ENCODE assay signal across 12 cellular contexts in the genomic region with DNA sequence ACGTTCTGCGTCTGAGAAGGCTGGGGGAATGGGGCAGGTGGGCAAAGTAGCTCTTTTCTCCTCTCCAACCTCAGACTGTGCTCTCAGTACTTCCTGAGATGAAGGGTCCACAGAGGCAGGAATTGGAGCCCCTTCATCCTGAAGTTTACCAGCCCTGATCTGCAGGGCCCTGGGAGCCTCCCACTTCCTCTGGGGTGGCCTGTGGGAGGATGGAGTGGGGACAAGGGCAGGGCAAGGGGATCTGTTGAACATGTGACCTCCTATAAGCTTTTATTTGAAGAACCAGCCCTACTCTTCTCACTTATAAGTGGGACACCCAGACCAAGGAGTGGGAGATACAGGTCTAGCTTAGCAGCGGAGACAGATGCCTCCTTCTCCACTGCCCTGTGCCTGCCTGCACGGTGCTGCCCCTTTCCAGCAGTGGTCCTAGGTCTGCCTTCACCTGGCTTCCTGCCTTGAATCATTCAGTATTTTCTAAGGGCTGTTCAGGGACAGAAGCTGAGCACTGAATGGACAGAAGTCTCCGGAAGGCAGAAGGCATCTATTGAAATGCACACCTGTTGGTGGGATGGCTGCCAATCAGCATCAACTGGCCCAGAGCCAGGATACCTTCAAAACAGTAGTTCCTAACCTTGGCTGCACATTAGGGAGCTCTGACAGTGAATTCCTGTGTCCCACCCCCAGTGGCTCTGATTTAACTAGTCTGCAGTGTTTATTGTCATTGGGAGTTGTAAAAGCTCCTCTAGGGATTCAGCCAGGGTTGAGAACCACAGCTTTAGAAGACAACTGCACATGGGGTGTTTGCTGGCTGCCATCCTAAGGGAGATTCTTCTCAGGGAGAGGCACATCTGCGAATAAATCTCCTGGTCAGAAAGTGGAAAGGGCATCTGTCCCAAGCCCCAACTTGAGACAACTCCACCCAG. TPM values are rescaled to one million over a fixed set of nuclear protein-coding genes. Genes with fewer than 3 reads are reported as not detected.
A peak's percentile ranks its signal among the peaks of the same experiment; 100 is the strongest.
DNase-seq lines count a peak whose midpoint lies in the region; ATAC-seq and TF ChIP-seq lines count a peak whose summit lies in the region.
"Had no signal": no experiment of that assay in that cellular context is flagged by ENCODE, and none has a peak within 500 bp of the region (broad histone marks: within the 10 kb centered on the region; RNA-seq: fewer than 3 reads in every experiment).

No MANE protein-coding gene starts in this region.

- H3K4me2 ChIP-seq in SK-N-SH, result peak overlapping the region; percentile 92

- peak overlapping the region; percentile 43 for H3K9ac ChIP-seq in SK-N-SH
- H3K9ac ChIP-seq in endodermal cell (ENCODE audit: extremely low read depth, low read length, poor library complexity, severe bottlenecking), result no peak overlapping the region

- peaks cover 9% of the 10 kb centered on the region for H3K4me1 Mint-ChIP-seq in endodermal cell
- H3K4me1 Mint-ChIP-seq in stimulated activated memory B cell treated with anti-CD40 and anti-IgM and Interleukin-4, amounts not matched to agents 10 μg/mL and 1 μg/mL and 100 μg/mL, for 72 hours, result peaks cover 29% of the 10 kb centered on the region

- TF ChIP-seq EP300 in SK-N-SH (IDR thresholded peaks at IDR 0.05; ENCODE audit: borderline replicate concordance in 1 of 2, low read depth in 1 of 2, low read length in 1 of 2), result no peak

- TF ChIP-seq RAD21 in SK-N-SH (IDR thresholded peaks at IDR 0.05; ENCODE audit: low read length), result no peak

- H3K4me3 ChIP-seq in SK-N-SH (ENCODE audit: low read depth in 2 of 2, low read length in 1 of 2) (no peak overlapping the region), endodermal cell (ENCODE audit: low read length) (no peak overlapping the region)
- H3K4me3 ChIP-seq: vagina had no signal

- H3K36me3 ChIP-seq in SK-N-SH (replicated peaks in 1 of 2; ENCODE audit: control insufficient read depth in 1 of 2, insufficient read depth in 2 of 2, low read length in 1 of 2), result peaks cover 0 to 3% of the 10 kb centered on the region in 2 experiments
- H3K36me3 ChIP-seq in endodermal cell (ENCODE audit: control insufficient read depth, insufficient read depth, low read length), result no peaks in the 10 kb centered on the region
- H3K36me3 ChIP-seq: vagina had no signal

- H3K4me1 ChIP-seq in SK-N-SH (ENCODE audit: control insufficient read depth in 1 of 2, insufficient read depth in 2 of 2, low read depth in 1 of 2, low read length in 1 of 2) (peaks cover 29 to 45% of the 10 kb centered on the region in 2 experiments), endodermal cell (ENCODE audit: control insufficient read depth, insufficient read depth, low read length) (peaks cover 10% of the 10 kb centered on the region)

- H3K9me3 ChIP-seq in SK-N-SH (no peaks in the 10 kb centered on the region), endodermal cell (ENCODE audit: control insufficient read depth, low read length) (no peaks in the 10 kb centered on the region)
- H3K9me3 ChIP-seq: vagina had no signal

- no peak for DNase-seq in SK-N-SH
- peak; percentile 46 for DNase-seq in NCI-H2171 treated with DMSO at 0.1 percent for 48 hours (lab: John Stamatoyannopoulos, UW)
- DNase-seq in endodermal cell, result peak; percentile 24
- DNase-seq in NCI-H526 treated with DMSO at 0.1 percent for 48 hours (lab: John Stamatoyannopoulos, UW), result no peak
- no peak for DNase-seq in middle frontal gyrus (ENCODE audit: extremely low spot score, low spot score)
- no peak for DNase-seq in amygdala (lab: John Stamatoyannopoulos, UW)
- DNase-seq: hypothalamus had no signal

- CTCF ChIA-PET in SK-N-SH (lab: Yijun Ruan, JAX), result interaction anchor here (0.7 to 10.6 kb wide), 31 partner anchors 9 to 244 kb away, joined by 3 to 148 read pairs (median 6); no protein-coding TSS in a partner anchor

- ATAC-seq in SK-N-SH treated with all-trans-retinoic acid at 6 μM for 48 hours, result no peak
- no peak for ATAC-seq in stimulated activated memory B cell treated with anti-CD40 and anti-IgM and Interleukin-4, amounts not matched to agents 10 μg/mL and 1 μg/mL and 100 μg/mL, for 72 hours

- no peaks in the 10 kb centered on the region for H3K36me3 Mint-ChIP-seq in endodermal cell (ENCODE audit: low read depth)
- no peaks in the 10 kb centered on the region for H3K36me3 Mint-ChIP-seq in stimulated activated memory B cell treated with anti-CD40 and anti-IgM and Interleukin-4, amounts not matched to agents 10 μg/mL and 1 μg/mL and 100 μg/mL, for 72 hours
- H3K36me3 Mint-ChIP-seq: activated naive CD8-positive, alpha-beta T cell treated with anti-CD3 and anti-CD28 coated beads for 36 hours had no signal

- H4K20me1 ChIP-seq in SK-N-SH (ENCODE audit: insufficient read depth), result no peaks in the 10 kb centered on the region

- H3K27ac Mint-ChIP-seq in endodermal cell, result peak overlapping the region; percentile 55
- H3K27ac Mint-ChIP-seq in stimulated activated memory B cell treated with anti-CD40 and anti-IgM and Interleukin-4, amounts not matched to agents 10 μg/mL and 1 μg/mL and 100 μg/mL, for 72 hours, result peak overlapping the region; percentile 23
- H3K27ac Mint-ChIP-seq: activated naive CD8-positive, alpha-beta T cell treated with anti-CD3 and anti-CD28 coated beads for 36 hours had no signal

- H3K27me3 ChIP-seq in SK-N-SH (ENCODE audit: insufficient read depth), result no peaks in the 10 kb centered on the region
- H3K27me3 ChIP-seq in endodermal cell (ENCODE audit: control insufficient read depth, insufficient read depth, low read length, poor library complexity, severe bottlenecking), result no peaks in the 10 kb centered on the region
- H3K27me3 ChIP-seq: vagina had no signal

- no peaks in the 10 kb centered on the region for H3K9me2 ChIP-seq in SK-N-SH

- WGBS in SK-N-SH (ENCODE audit: low lambda C conversion rate), result 63% methylated on average over 5 of the region's 6 CpGs
- 79 to 89% methylated on average over 4 to 6 of the region's 6 CpGs for WGBS in endodermal cell (ENCODE audit: insufficient coverage in 1 of 2, insufficient read length in 1 of 2), 2 experiments

- H3K27ac ChIP-seq in SK-N-SH (ENCODE audit: low read depth in 2 of 2, low read length in 1 of 2), result peak overlapping the region; percentile 34 to 80
- no peak overlapping the region for H3K27ac ChIP-seq in endodermal cell (ENCODE audit: low read depth, low read length)

- H3F3A ChIP-seq in SK-N-SH (replicated peaks; ENCODE audit: insufficient read depth), result peaks cover 27% of the 10 kb centered on the region

- no peaks in the 10 kb centered on the region for H3K9me3 Mint-ChIP-seq in endodermal cell
- no peaks in the 10 kb centered on the region for H3K9me3 Mint-ChIP-seq in stimulated activated memory B cell treated with anti-CD40 and anti-IgM and Interleukin-4, amounts not matched to agents 10 μg/mL and 1 μg/mL and 100 μg/mL, for 72 hours
- H3K9me3 Mint-ChIP-seq: activated naive CD8-positive, alpha-beta T cell treated with anti-CD3 and anti-CD28 coated beads for 36 hours had no signal

- H3K4me3 Mint-ChIP-seq in endodermal cell, result no peak overlapping the region
- H3K4me3 Mint-ChIP-seq in stimulated activated memory B cell treated with anti-CD40 and anti-IgM and Interleukin-4, amounts not matched to agents 10 μg/mL and 1 μg/mL and 100 μg/mL, for 72 hours, result no peak overlapping the region
- H3K4me3 Mint-ChIP-seq: activated naive CD8-positive, alpha-beta T cell treated with anti-CD3 and anti-CD28 coated beads for 36 hours had no signal

- POLR2A ChIA-PET in SK-N-SH (lab: Yijun Ruan, JAX), result interaction anchor here (1.7 kb wide), 1 partner anchor 48 kb away, joined by 4 read pairs; no protein-coding TSS in a partner anchor

- TF ChIP-seq CTCF in SK-N-SH (IDR thresholded peaks at IDR 0.05), result no peak
- TF ChIP-seq CTCF in endodermal cell (conservative IDR thresholded peaks at IDR 0.05), result no peak

- H3K27me3 Mint-ChIP-seq in endodermal cell (ENCODE audit: insufficient read depth), result peaks cover 47% of the 10 kb centered on the region
- H3K27me3 Mint-ChIP-seq in stimulated activated memory B cell treated with anti-CD40 and anti-IgM and Interleukin-4, amounts not matched to agents 10 μg/mL and 1 μg/mL and 100 μg/mL, for 72 hours, result peaks cover 45% of the 10 kb centered on the region

- peaks cover 46% of the 10 kb centered on the region for H3K79me2 ChIP-seq in SK-N-SH (ENCODE audit: insufficient read depth)

- H2AFZ ChIP-seq in SK-N-SH (ENCODE audit: low read depth), result no peak overlapping the region

TF ChIP-seq in SK-N-SH, 30 proteins besides CTCF, POLR2A, EP300 and RAD21 (continues in another document):
- TF ChIP-seq, protein P1, sequence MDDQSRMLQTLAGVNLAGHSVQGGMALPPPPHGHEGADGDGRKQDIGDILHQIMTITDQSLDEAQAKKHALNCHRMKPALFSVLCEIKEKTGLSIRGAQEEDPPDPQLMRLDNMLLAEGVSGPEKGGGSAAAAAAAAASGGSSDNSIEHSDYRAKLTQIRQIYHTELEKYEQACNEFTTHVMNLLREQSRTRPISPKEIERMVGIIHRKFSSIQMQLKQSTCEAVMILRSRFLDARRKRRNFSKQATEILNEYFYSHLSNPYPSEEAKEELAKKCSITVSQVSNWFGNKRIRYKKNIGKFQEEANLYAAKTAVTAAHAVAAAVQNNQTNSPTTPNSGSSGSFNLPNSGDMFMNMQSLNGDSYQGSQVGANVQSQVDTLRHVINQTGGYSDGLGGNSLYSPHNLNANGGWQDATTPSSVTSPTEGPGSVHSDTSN (IDR thresholded peaks at IDR 0.05), result no peak
- no peak for TF ChIP-seq GABPA (IDR thresholded peaks at IDR 0.05; ENCODE audit: low read depth)
- TF ChIP-seq MEF2A (IDR thresholded peaks at IDR 0.05; ENCODE audit: borderline replicate concordance, low read depth), result no peak

TF ChIP-seq in SK-N-SH treated with all-trans-retinoic acid at 6 μM for 48 hours, 23 proteins besides CTCF, POLR2A, EP300 and RAD21:
- no peak for TF ChIP-seq ZFP30 (CRISPR knock-in tag; IDR thresholded peaks at IDR 0.05)
- TF ChIP-seq BACH2 (CRISPR knock-in tag; IDR thresholded peaks at IDR 0.05; ENCODE audit: borderline replicate concordance), result no peak
TF ChIP-seq in SK-N-SH treated with all-trans-retinoic acid at 6 μM for 48 hours: peak in this region for 0.

RNA-seq across cellular contexts. Expression of a gene that starts 2.7 kb away (rescaled TPM):
- polyA plus RNA-seq in SK-N-SH (2012; rRNA removed), result 12.4 and 13.8 TPM in 2 replicates
- polyA plus RNA-seq in SK-N-SH (2012; cell fraction: cytosol; rRNA removed), result 9.9 and 11.6 TPM in 2 replicates
- 35.6 and 42.2 TPM in 2 replicates for polyA plus RNA-seq in SK-N-SH (2012; cell fraction: nucleus; rRNA removed)
- total RNA-seq in endodermal cell, result 10 to 100 TPM; 10.3 to 14.1 TPM
- polyA plus RNA-seq in endodermal cell (2013, experiment 1 of 2), result 1.8 TPM
- polyA plus RNA-seq in endodermal cell (2013, experiment 2 of 2), result 1.3 TPM
- total RNA-seq: activated CD8-positive, alpha-beta memory T cell treated with anti-CD3 and anti-CD28 coated beads for 36 hours; activated naive CD8-positive, alpha-beta T cell treated with anti-CD3 and anti-CD28 coated beads for 36 hours had no signal

Comparison
In these comparisons a context has a peak if more than half of its experiments do, and no peak if none do; other contexts are left out.
1. DNase-seq: peak in NCI-H2171 treated with DMSO at 0.1 percent for 48 hours (single experiment) and endodermal cell (single experiment); none in SK-N-SH (single experiment), NCI-H526 treated with DMSO at 0.1 percent for 48 hours (single experiment), middle frontal gyrus (single experiment) and amygdala (0 of 56).